In genomic region chr3:144677118-144677517, GRCh38 we compare ENCODE assay signal across 18 cellular contexts.
DNase-seq lines count a peak whose midpoint lies in the region; ATAC-seq and TF ChIP-seq lines count a peak whose summit lies in the region.
"Had no signal": no experiment of that assay in that cellular context is flagged by ENCODE, and none has a peak within 500 bp of the region (broad histone marks: within the 10 kb centered on the region; RNA-seq: fewer than 3 reads in every experiment).

No MANE protein-coding gene starts in this region.

- peak overlapping the region; percentile 9 for H3K4me2 ChIP-seq in skeletal muscle satellite cell (ENCODE audit: low read length)
- H3K4me2 ChIP-seq: SK-N-SH had no signal

- H3K4me1 ChIP-seq in skeletal muscle satellite cell (ENCODE audit: control insufficient read depth, insufficient read depth, low read length) = peaks cover 11% of the 10 kb centered on the region
- H3K4me1 ChIP-seq: gastroesophageal sphincter had no signal

- H3K27ac ChIP-seq in caudate nucleus (ENCODE audit: low read depth, low read length) = no peak overlapping the region
- H3K27ac ChIP-seq: cardiac muscle cell, gastroesophageal sphincter had no signal

- no peak overlapping the region for H3K9ac ChIP-seq in skeletal muscle satellite cell (ENCODE audit: low read depth, low read length)
- H3K9ac ChIP-seq: SK-N-SH had no signal

- ATAC-seq in HG03432 (IDR thresholded peaks at IDR 0.05; ENCODE audit: unreplicated experiment) = no peak
- ATAC-seq in GM21367 (IDR thresholded peaks at IDR 0.05; ENCODE audit: unreplicated experiment) = no peak
- ATAC-seq in HG02759 (IDR thresholded peaks at IDR 0.05; ENCODE audit: unreplicated experiment) = no peak
- ATAC-seq: gastroesophageal sphincter had no signal

- H3K4me3 ChIP-seq in fibroblast of pulmonary artery (replicated peaks; ENCODE audit: low read depth, low read length) = no peak overlapping the region
- no peak overlapping the region for H3K4me3 ChIP-seq in skeletal muscle satellite cell (ENCODE audit: low read length)
- H3K4me3 ChIP-seq: cardiac muscle cell, gastroesophageal sphincter, lung had no signal

- peak; percentile 45 for DNase-seq in GM03348 (ENCODE audit: low spot score)
- peak; percentile 33 for DNase-seq in amniotic epithelial cell (ENCODE audit: low read depth)
- DNase-seq in fibroblast of pulmonary artery (ENCODE audit: low read depth) = peak; percentile 49
- no peak for DNase-seq in caudate nucleus (lab: John Stamatoyannopoulos, UW)
- DNase-seq: activated CD4-positive, alpha-beta T cell treated with anti-CD3 and anti-CD28 coated beads, Interleukin-2, amount 10 ng/mL, durations not matched to agents 7 days and 5 days; activated naive CD4-positive, alpha-beta T cell treated with anti-CD3 and anti-CD28 coated beads, Interleukin-2, amount 10 ng/mL, durations not matched to agents 7 days and 5 days; activated T-cell treated with anti-CD3 and anti-CD28 coated beads for 4 hours; NCI-H1048; nephron progenitor cell; retina; SK-N-SH had no signal

- H3K9me3 ChIP-seq in skeletal muscle satellite cell (replicated peaks; ENCODE audit: low read length) = no peaks in the 10 kb centered on the region
- H3K9me3 ChIP-seq: gastroesophageal sphincter, SK-N-SH had no signal

- H3K36me3 ChIP-seq in skeletal muscle satellite cell (ENCODE audit: insufficient read depth, low read length) = no peaks in the 10 kb centered on the region
- H3K36me3 ChIP-seq: cardiac muscle cell, gastroesophageal sphincter had no signal

- TF ChIP-seq CTCF in fibroblast of pulmonary artery (IDR thresholded peaks at IDR 0.05; ENCODE audit: low read length, missing control alignments) = no peak

- H3K27me3 ChIP-seq in skeletal muscle satellite cell (ENCODE audit: control insufficient read depth, insufficient read depth, low read length) = no peaks in the 10 kb centered on the region
- H3K27me3 ChIP-seq: cardiac muscle cell, gastroesophageal sphincter had no signal

Comparison
In these comparisons a context has a peak if more than half of its experiments do, and no peak if none do; other contexts are left out.
1. DNase-seq: peak in GM03348 (single experiment), amniotic epithelial cell (single experiment) and fibroblast of pulmonary artery (single experiment); none in caudate nucleus (0 of 61).